8 cellular contexts compared by ENCODE assay signal in the genomic region with DNA sequence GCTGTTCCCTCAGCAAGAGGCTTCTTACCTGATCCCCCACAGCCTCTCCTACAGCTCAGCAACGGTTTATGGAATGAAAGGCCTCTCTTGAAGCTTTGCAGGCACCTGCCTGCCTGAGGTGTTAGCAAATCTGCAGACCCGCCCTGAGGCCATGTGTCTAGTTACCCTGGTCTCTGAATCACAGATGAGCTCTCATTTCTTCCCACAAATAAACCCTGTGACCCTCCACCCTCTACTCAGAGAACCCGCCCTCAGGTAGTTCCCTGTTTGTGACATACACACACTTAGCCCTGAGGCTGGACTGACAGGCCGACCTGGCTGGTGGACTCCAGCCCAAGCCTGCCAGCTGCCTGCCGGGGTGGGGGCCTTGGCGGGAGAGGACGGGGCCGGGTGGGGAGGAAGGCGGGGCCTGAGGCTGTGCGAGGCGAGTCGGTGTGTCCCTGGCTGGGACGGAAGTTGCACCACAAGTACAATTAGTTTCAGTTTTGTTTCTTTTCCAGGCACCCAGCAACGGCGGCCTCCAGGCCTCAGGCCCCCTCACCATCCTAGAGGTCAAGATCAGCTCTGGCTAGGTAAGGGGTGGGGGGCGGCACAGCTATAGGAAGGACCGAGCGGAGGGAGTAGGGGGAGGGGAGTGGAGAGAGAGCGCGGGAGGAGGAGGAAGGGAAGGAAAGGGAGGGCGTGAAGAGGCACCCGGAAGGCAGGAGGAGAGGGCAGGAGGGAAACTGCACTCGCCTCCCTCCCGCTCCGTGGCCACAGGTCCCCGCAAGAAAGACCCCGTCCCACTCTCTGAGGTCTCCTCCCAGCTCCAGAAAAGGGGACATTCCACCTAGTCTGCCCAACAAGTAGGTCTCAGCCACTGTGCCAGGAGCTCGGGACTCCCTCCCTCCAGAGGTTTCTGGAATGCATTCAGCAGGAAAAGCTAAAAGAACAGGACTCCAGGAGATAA. TPM values are rescaled to one million over a fixed set of nuclear protein-coding genes. Genes with fewer than 3 reads are reported as not detected.
DNase-seq lines count a peak whose midpoint lies in the region; ATAC-seq and TF ChIP-seq lines count a peak whose summit lies in the region.

Gene TRIM56 (plus strand): TSS at position 482 of the 949 bp plus-strand sequence. CDS start 1,832 bp downstream, outside the sequence.

- H3K4me2 ChIP-seq in MM.1S (ENCODE audit: low read depth, low read length) = peak within 1 kb of the TSS; percentile 80

- H3K9me3 Mint-ChIP-seq in progenitor cell of endocrine pancreas (ENCODE audit: low read depth) = no peaks in the 10 kb centered on the region

- H3K4me1 Mint-ChIP-seq in progenitor cell of endocrine pancreas (ENCODE audit: low read depth) = peaks cover 5% of the 10 kb centered on the region

- H3K4me3 ChIP-seq in MM.1S (ENCODE audit: low read length) (peak within 1 kb of the TSS; percentile 91), upper lobe of left lung (peak within 1 kb of the TSS; percentile 56 to 87 (median 70))

- TF ChIP-seq EP300 in upper lobe of left lung (IDR thresholded peaks at IDR 0.05) = peak in 2 of 4 donors; percentile 11 to 40

- no peaks in the 10 kb centered on the region for H3F3A ChIP-seq in MM.1S (ENCODE audit: insufficient read depth, low read length)

- H3K4me1 ChIP-seq in MM.1S (ENCODE audit: low read length) (peaks cover 10% of the 10 kb centered on the region), upper lobe of left lung (peaks cover 33 to 54% (median 44%) of the 10 kb centered on the region in 4 donors)

- peak within 1 kb of the TSS; percentile 86 for H3K4me3 Mint-ChIP-seq in progenitor cell of endocrine pancreas (ENCODE audit: low read depth)

- intact Hi-C loops in cardiac septum (cut with DNase I) = no loop called here

- H3K9ac ChIP-seq in MM.1S (ENCODE audit: low read length) = peak within 1 kb of the TSS; percentile 90

- H3K27ac ChIP-seq in MM.1S (ENCODE audit: low read length) (peak within 1 kb of the TSS; percentile 60), upper lobe of left lung (peak within 1 kb of the TSS; percentile 96 to 98 (median 96))

- H3K27ac Mint-ChIP-seq in progenitor cell of endocrine pancreas = peak within 1 kb of the TSS; percentile 89

- H4K20me1 ChIP-seq in MM.1S (ENCODE audit: insufficient read depth, low read length) = no peaks in the 10 kb centered on the region

- H3K27me3 ChIP-seq in MM.1S (replicated peaks; ENCODE audit: insufficient read depth, low read length) (peaks cover 19% of the 10 kb centered on the region), upper lobe of left lung (no peaks in the 10 kb centered on the region)

- H3K9me3 ChIP-seq in MM.1S (replicated peaks; ENCODE audit: insufficient read depth, low read length) (no peaks in the 10 kb centered on the region), upper lobe of left lung (no peaks in the 10 kb centered on the region)

- DNase-seq in EL (peak; percentile 84), H4 (ENCODE audit: low spot score) (peak; percentile 90), MM.1S (peak; percentile 89), SW 1271 (lab: John Stamatoyannopoulos, UW) (peak; percentile 50 to 83), cardiac septum (ENCODE audit: low spot score) (peak; percentile 94), progenitor cell of endocrine pancreas (ENCODE audit: low spot score, unreplicated experiment) (peak; percentile 61), upper lobe of left lung (peak; percentile 95)
- peak; percentile 51 for DNase-seq in activated naive CD8-positive, alpha-beta T cell treated with anti-CD3 and anti-CD28 coated beads, Interleukin-2, amount 50 U/mL, for 16 hours (ENCODE audit: low read depth, low spot score)

- peak in 2 of 4 donors; percentile 23 to 62 for TF ChIP-seq POLR2A in upper lobe of left lung (IDR thresholded peaks at IDR 0.05)

- no peak for TF ChIP-seq CTCF in MM.1S (IDR thresholded peaks at IDR 0.05; ENCODE audit: low read length)
- no peak for TF ChIP-seq CTCF in progenitor cell of endocrine pancreas (IDR thresholded peaks at IDR 0.05; ENCODE audit: unreplicated experiment)
- TF ChIP-seq CTCF in upper lobe of left lung (IDR thresholded peaks at IDR 0.05) = peak in 2 of 6 experiments; percentile 10 to 11

- H3K36me3 Mint-ChIP-seq in progenitor cell of endocrine pancreas (ENCODE audit: insufficient read depth) = peaks cover 8% of the 10 kb centered on the region

- peak; percentile 94 to 95 for ATAC-seq in upper lobe of left lung (ENCODE audit: low FRiP score in 2 of 2)

- no peaks in the 10 kb centered on the region for H3K36me3 ChIP-seq in MM.1S (replicated peaks; ENCODE audit: insufficient read depth, low read length)
- H3K36me3 ChIP-seq in upper lobe of left lung = peaks cover 17 to 33% (median 30%) of the 10 kb centered on the region in 4 donors

- H3K9me2 ChIP-seq in MM.1S (replicated peaks; ENCODE audit: insufficient read depth, low read length) = no peaks in the 10 kb centered on the region

- WGBS in upper lobe of left lung, 2 donors = 3% methylated on average over 14 to 28 of the region's 28 CpGs

- H3K79me2 ChIP-seq in MM.1S (ENCODE audit: low read length) = peaks cover 41% of the 10 kb centered on the region

- H2AFZ ChIP-seq in MM.1S (ENCODE audit: low read length) = peak within 1 kb of the TSS; percentile 83

- H3K27me3 Mint-ChIP-seq in progenitor cell of endocrine pancreas = no peaks in the 10 kb centered on the region

RNA-seq across cellular contexts. Expression of gene TRIM56, which starts in this region (rescaled TPM):
- 3.4 and 4.6 TPM in 2 replicates for total RNA-seq in H4 (2014; rRNA removed; shearing (Covaris generic))
- total RNA-seq in cardiac septum (16.6 TPM), progenitor cell of endocrine pancreas (19.3 and 22.0 TPM in 2 replicates), upper lobe of left lung (10 to 100 TPM; 25.4 to 66.1 (median 51.3) TPM)

Comparison
In these comparisons a context has a peak if more than half of its experiments do, and no peak if none do; other contexts are left out.
1. Peak in every context shown above with its lines: DNase-seq, ATAC-seq, H3K4me3 ChIP-seq and H3K27ac ChIP-seq.